ENCODE assay signal across 24 cellular contexts in genomic region chr3:193342551-193342950, GRCh38. TPM values are rescaled to one million over a fixed set of nuclear protein-coding genes. Genes with fewer than 3 reads are reported as not detected.
"Had no signal": no experiment of that assay in that cellular context is flagged by ENCODE, and none has a peak within 500 bp of the region (broad histone marks: within the 10 kb centered on the region; RNA-seq: fewer than 3 reads in every experiment).

No MANE protein-coding gene starts in this region.

- H3K27ac ChIP-seq: gastrocnemius medialis, left ventricle myocardium inferior, spleen, thoracic aorta had no signal

- DNase-seq: activated CD4-positive, alpha-beta T cell treated with anti-CD3 and anti-CD28 coated beads, Interleukin-2, amount 50 U/mL, for 4 hours; activated CD4-positive, CD25-positive, alpha-beta regulatory T cell treated with anti-CD3 and anti-CD28 coated beads, Interleukin-2, amount 50 U/mL, for 72 hours; activated naive CD4-positive, alpha-beta T cell treated with anti-CD3 and anti-CD28 coated beads for 36 hours; activated naive CD8-positive, alpha-beta T cell treated with anti-CD3 and anti-CD28 coated beads, Interleukin-2, amount 50 U/mL, for 24 hours; activated T-cell treated with anti-CD3 and anti-CD28 coated beads for 4 hours; aorta; gastrocnemius medialis; kidney; left ventricle myocardium inferior; spleen; stimulated activated naive CD8-positive, alpha-beta T cell treated with anti-CD3 and anti-CD28 coated beads, Interleukin-15, amount 100 ng/mL, for 72 hours; T-helper 1 cell; T1000 had no signal

- H3K36me3 Mint-ChIP-seq: memory B cell had no signal

- H3K4me1 Mint-ChIP-seq: activated naive CD8-positive, alpha-beta T cell treated with anti-CD3 and anti-CD28 coated beads, Interleukin-2, amount 50 U/mL, for 24 hours; activated T-helper 17 cell treated with anti-CD3 and anti-CD28 coated beads, Interleukin-2, amount 50 U/mL, for 72 hours; memory B cell; stimulated activated naive CD8-positive, alpha-beta T cell treated with anti-CD3 and anti-CD28 coated beads, Interleukin-15, amount 100 ng/mL, for 72 hours had no signal

- H3K27ac Mint-ChIP-seq: activated naive CD4-positive, alpha-beta T cell treated with anti-CD3 and anti-CD28 coated beads for 36 hours; activated naive CD8-positive, alpha-beta T cell treated with anti-CD3 and anti-CD28 coated beads, Interleukin-2, amount 50 U/mL, for 24 hours; activated T-helper 17 cell treated with anti-CD3 and anti-CD28 coated beads, Interleukin-2, amount 50 U/mL, for 72 hours; memory B cell; nephron; stimulated activated naive CD8-positive, alpha-beta T cell treated with anti-CD3 and anti-CD28 coated beads, Interleukin-15, amount 100 ng/mL, for 72 hours had no signal

- H3K4me3 ChIP-seq: gastrocnemius medialis, left ventricle myocardium inferior, spleen, thoracic aorta had no signal

- H3K4me1 ChIP-seq: gastrocnemius medialis, left ventricle myocardium inferior, spleen had no signal

- H3K27me3 ChIP-seq: gastrocnemius medialis had no signal

- H3K36me3 ChIP-seq: gastrocnemius medialis, left ventricle myocardium inferior, spleen, thoracic aorta had no signal

- H3K9me3 Mint-ChIP-seq: activated naive CD4-positive, alpha-beta T cell treated with anti-CD3 and anti-CD28 coated beads for 36 hours; activated naive CD8-positive, alpha-beta T cell treated with anti-CD3 and anti-CD28 coated beads, Interleukin-2, amount 50 U/mL, for 24 hours; activated T-helper 17 cell treated with anti-CD3 and anti-CD28 coated beads, Interleukin-2, amount 50 U/mL, for 72 hours; memory B cell; stimulated activated naive CD8-positive, alpha-beta T cell treated with anti-CD3 and anti-CD28 coated beads, Interleukin-15, amount 100 ng/mL, for 72 hours had no signal

- ATAC-seq: activated naive CD8-positive, alpha-beta T cell treated with anti-CD3 and anti-CD28 coated beads, Interleukin-2, amount 50 U/mL, for 24 hours; activated T-helper 17 cell treated with anti-CD3 and anti-CD28 coated beads, Interleukin-2, amount 50 U/mL, for 72 hours; gastrocnemius medialis; sciatic nerve; stimulated activated naive CD8-positive, alpha-beta T cell treated with anti-CD3 and anti-CD28 coated beads, Interleukin-15, amount 100 ng/mL, for 72 hours had no signal

- H3K27me3 Mint-ChIP-seq: stimulated activated naive CD8-positive, alpha-beta T cell treated with anti-CD3 and anti-CD28 coated beads, Interleukin-15, amount 100 ng/mL, for 72 hours had no signal

- H3K4me3 Mint-ChIP-seq: activated naive CD4-positive, alpha-beta T cell treated with anti-CD3 and anti-CD28 coated beads for 36 hours; activated naive CD8-positive, alpha-beta T cell treated with anti-CD3 and anti-CD28 coated beads, Interleukin-2, amount 50 U/mL, for 24 hours; activated T-helper 17 cell treated with anti-CD3 and anti-CD28 coated beads, Interleukin-2, amount 50 U/mL, for 72 hours; memory B cell; nephron; stimulated activated naive CD8-positive, alpha-beta T cell treated with anti-CD3 and anti-CD28 coated beads, Interleukin-15, amount 100 ng/mL, for 72 hours had no signal

- H3K9me3 ChIP-seq: gastrocnemius medialis, thoracic aorta had no signal

RNA-seq across cellular contexts. Expression of gene ATP13A5, which starts 36.0 kb away (rescaled TPM):
- total RNA-seq: activated naive CD4-positive, alpha-beta T cell treated with anti-CD3 and anti-CD28 coated beads for 36 hours; activated T-helper 17 cell treated with anti-CD3 and anti-CD28 coated beads, Interleukin-2, amount 50 U/mL, for 72 hours; aorta; bronchial epithelial cell; chondrocyte; dermis microvascular lymphatic vessel endothelial cell; epithelial cell of proximal tubule; gastrocnemius medialis; kidney; left ventricle myocardium inferior; osteocyte; sciatic nerve; spleen; thoracic aorta; ureter had no signal
